23 cellular contexts compared by ENCODE assay signal in the genomic region with DNA sequence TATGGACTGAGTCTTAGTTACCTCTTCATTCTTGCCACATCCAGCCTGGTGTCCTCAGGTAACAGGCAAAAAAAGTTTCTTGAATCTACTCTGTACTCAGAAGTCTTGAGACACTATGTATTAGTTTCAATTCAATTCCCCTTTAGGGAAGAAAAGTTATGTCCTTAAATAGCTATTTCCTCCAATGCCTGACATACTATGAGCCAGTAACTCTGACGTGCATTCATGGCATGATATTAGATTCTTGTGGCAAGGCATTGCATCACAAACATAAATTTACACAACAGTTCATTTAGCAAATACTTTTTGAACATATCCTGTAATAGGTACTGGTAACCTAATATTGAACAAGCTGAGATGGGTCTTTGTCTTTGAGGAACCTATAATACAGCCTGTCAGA.
"Had no signal": no experiment of that assay in that cellular context is flagged by ENCODE, and none has a peak within 500 bp of the region (broad histone marks: within the 10 kb centered on the region; RNA-seq: fewer than 3 reads in every experiment).

No MANE protein-coding gene starts in this region.

- H3K36me3 ChIP-seq: left ventricle myocardium inferior, ovary, right atrium auricular region, right lobe of liver, stomach, thyroid gland, transverse colon, upper lobe of left lung, vagina had no signal

- DNase-seq: kidney; left colon; left ventricle myocardium inferior; midbrain; mucosa of descending colon; naive thymus-derived CD4-positive, alpha-beta T cell; ovary; right lobe of liver; stimulated activated CD4-positive, alpha-beta T cell treated with anti-CD3 and anti-CD28 coated beads, Interleukin-15, amount 100 ng/mL, for 24 hours; stimulated activated CD4-positive, alpha-beta T cell treated with anti-CD3 and anti-CD28 coated beads, Interleukin-2, amount 100 ng/mL, for 24 hours; stimulated activated CD4-positive, alpha-beta T cell treated with anti-CD3 and anti-CD28 coated beads, Interleukin-4, amount 100 ng/mL, for 1 hour; stimulated activated naive B cell treated with anti-CD40 and anti-IgM and Interleukin-4, amounts not matched to agents 10 μg/mL and 1 μg/mL and 100 μg/mL, for 72 hours; stimulated activated naive CD8-positive, alpha-beta T cell treated with anti-CD3 and anti-CD28 coated beads, Interleukin-15, Interleukin-2, amounts not matched to agents 100 U/mL and 50 U/mL, for 24 hours; stomach; testis; thyroid gland; transverse colon; upper lobe of left lung had no signal

- H3K27ac ChIP-seq: left ventricle myocardium inferior, ovary, right atrium auricular region, right lobe of liver, stomach, testis, thyroid gland, transverse colon, upper lobe of left lung, vagina had no signal

- H3K4me2 ChIP-seq: smooth muscle cell had no signal

- ATAC-seq: left colon; mucosa of descending colon; naive thymus-derived CD4-positive, alpha-beta T cell; natural killer cell treated with Interleukin-12 subunit alpha and Interleukin-12 subunit beta and Interleukin-15 and Interleukin-18, amount 100 ng/mL, for 72 hours; right lobe of liver; stimulated activated naive B cell treated with anti-CD40 and anti-IgM and Interleukin-4, amounts not matched to agents 10 μg/mL and 1 μg/mL and 100 μg/mL, for 72 hours; stimulated activated naive CD8-positive, alpha-beta T cell treated with anti-CD3 and anti-CD28 coated beads, Interleukin-15, Interleukin-2, amounts not matched to agents 100 U/mL and 50 U/mL, for 24 hours had no signal

- H3K4me1 ChIP-seq: left ventricle myocardium inferior, right atrium auricular region, right lobe of liver, stomach, testis, thyroid gland, transverse colon, upper lobe of left lung, vagina had no signal

- H3K4me3 ChIP-seq: left ventricle myocardium inferior, lung, mucosa of descending colon, ovary, right atrium auricular region, right lobe of liver, smooth muscle cell, stomach, testis, thyroid gland, transverse colon, upper lobe of left lung, vagina had no signal

- H3K9me3 ChIP-seq: left ventricle myocardium inferior, mucosa of descending colon, ovary, right atrium auricular region, right lobe of liver, testis, thyroid gland, transverse colon, upper lobe of left lung, vagina had no signal
